Comparison of ENCODE assay signal across 24 cellular contexts in genomic region chr3:129065727-129066087, GRCh38. TPM values are rescaled to one million over a fixed set of nuclear protein-coding genes. Genes with fewer than 3 reads are reported as not detected.
DNase-seq lines count a peak whose midpoint lies in the region; ATAC-seq and TF ChIP-seq lines count a peak whose summit lies in the region.
"Had no signal": no experiment of that assay in that cellular context is flagged by ENCODE, and none has a peak within 500 bp of the region (broad histone marks: within the 10 kb centered on the region; RNA-seq: fewer than 3 reads in every experiment).

No MANE protein-coding gene starts in this region.

- H3K9ac ChIP-seq in BLaER1 (peak overlapping the region; percentile 68), neural progenitor cell (no peak overlapping the region)
- H3K9ac ChIP-seq in BLaER1 treated with 17β-estradiol and CSF1 and Interleukin-3, amounts not matched to agents 10 nM and 100 nM = peak overlapping the region in 3 of 11 experiments; percentile 5 to 59 (median 9); a peak in 3 of 22 replicates

- TF ChIP-seq CTCF in neural progenitor cell (IDR thresholded peaks at IDR 0.05) (no peak), type B pancreatic cell (conservative IDR thresholded peaks at IDR 0.05) (no peak)

- H3K27me3 Mint-ChIP-seq in neural progenitor cell (ENCODE audit: insufficient read depth, low read depth) (peaks cover 6% of the 10 kb centered on the region), type B pancreatic cell (no peaks in the 10 kb centered on the region)

- no peaks in the 10 kb centered on the region for H3K4me1 Mint-ChIP-seq in neural progenitor cell
- H3K4me1 Mint-ChIP-seq in type B pancreatic cell (ENCODE audit: unreplicated experiment) = peaks cover 5% of the 10 kb centered on the region

- DNase-seq in erythroblast (lab: John Stamatoyannopoulos, UW) = peak; percentile 57 to 74
- no peak for DNase-seq in neural progenitor cell (ENCODE audit: low spot score)
- DNase-seq in type B pancreatic cell (ENCODE audit: extremely low spot score, unreplicated experiment) = no peak
- no peak for DNase-seq in cerebellar nuclear complex (lab: John Stamatoyannopoulos, UW)
- DNase-seq: Calu3, DMS79 treated with DMSO at 0.1 percent for 48 hours, GF-D8, NCI-H1048, NCI-H1417, NCI-H1694 treated with DMSO at 0.1 percent for 48 hours, NCI-H2081, NCI-H226, NCI-H510A, NCI-H69, SIG-M5 had no signal

- ATAC-seq in HG03139 (IDR thresholded peaks at IDR 0.05; ENCODE audit: unreplicated experiment) = no peak
- ATAC-seq: HCT116 had no signal

- H3K9me3 Mint-ChIP-seq in neural progenitor cell = no peaks in the 10 kb centered on the region
- H3K9me3 Mint-ChIP-seq in type B pancreatic cell = no peaks in the 10 kb centered on the region

- peak; percentile 41 for TF ChIP-seq POLR2A in erythroblast (IDR thresholded peaks at IDR 0.05; ENCODE audit: low read length)

- H3K27ac Mint-ChIP-seq in neural progenitor cell (peak overlapping the region; percentile 35), type B pancreatic cell (no peak overlapping the region)

- no peaks in the 10 kb centered on the region for H3K27me3 ChIP-seq in BLaER1
- H3K27me3 ChIP-seq in BLaER1 treated with 17β-estradiol and CSF1 and Interleukin-3, amounts not matched to agents 10 nM and 100 nM = peaks cover 0 to 13% (median 0%) of the 10 kb centered on the region in 11 experiments; a peak in 4 of 22 replicates
- H3K27me3 ChIP-seq in neural progenitor cell = no peaks in the 10 kb centered on the region
- H3K27me3 ChIP-seq: Peyer's patch had no signal

- no peaks in the 10 kb centered on the region for H3K36me3 ChIP-seq in BLaER1
- H3K36me3 ChIP-seq in BLaER1 treated with 17β-estradiol and CSF1 and Interleukin-3, amounts not matched to agents 10 nM and 100 nM = no peaks in the 10 kb centered on the region
- H3K36me3 ChIP-seq in neural progenitor cell = no peaks in the 10 kb centered on the region
- H3K36me3 ChIP-seq: Peyer's patch had no signal

- H3F3A ChIP-seq in neural progenitor cell (ENCODE audit: low read depth) = no peaks in the 10 kb centered on the region

- H4K20me1 ChIP-seq in BLaER1 = no peaks in the 10 kb centered on the region
- H4K20me1 ChIP-seq in BLaER1 treated with 17β-estradiol and CSF1 and Interleukin-3, amounts not matched to agents 10 nM and 100 nM = no peaks in the 10 kb centered on the region
- no peaks in the 10 kb centered on the region for H4K20me1 ChIP-seq in neural progenitor cell (ENCODE audit: low read depth)

- H2AFZ ChIP-seq in neural progenitor cell (replicated peaks) = no peak overlapping the region

- H3K36me3 Mint-ChIP-seq in neural progenitor cell (no peaks in the 10 kb centered on the region), type B pancreatic cell (no peaks in the 10 kb centered on the region)

- H3K4me1 ChIP-seq in BLaER1 (peaks cover 100% of the 10 kb centered on the region), neural progenitor cell (no peaks in the 10 kb centered on the region)
- peaks cover 39 to 100% (median 93%) of the 10 kb centered on the region in 10 experiments for H3K4me1 ChIP-seq in BLaER1 treated with 17β-estradiol and CSF1 and Interleukin-3, amounts not matched to agents 10 nM and 100 nM

- H3K4me3 Mint-ChIP-seq in neural progenitor cell (no peak overlapping the region), type B pancreatic cell (no peak overlapping the region)

- no peaks in the 10 kb centered on the region for H3K79me2 ChIP-seq in neural progenitor cell (ENCODE audit: low read depth)

- H3K9me3 ChIP-seq in BLaER1 (peaks cover 8% of the 10 kb centered on the region; the same call in 1 of the 2 replicates), neural progenitor cell (ENCODE audit: low read depth) (no peaks in the 10 kb centered on the region)
- H3K9me3 ChIP-seq in BLaER1 treated with 17β-estradiol and CSF1 and Interleukin-3, amounts not matched to agents 10 nM and 100 nM (replicated peaks in 1 of 11) = peaks cover 0 to 16% (median 12%) of the 10 kb centered on the region in 11 experiments; a peak in 16 of 22 replicates
- H3K9me3 ChIP-seq: Peyer's patch had no signal

- peak overlapping the region; percentile 97 for H3K4me2 ChIP-seq in BLaER1
- peak overlapping the region in 10 of 11 experiments; percentile 10 to 99 (median 78); a peak in 18 of 22 replicates for H3K4me2 ChIP-seq in BLaER1 treated with 17β-estradiol and CSF1 and Interleukin-3, amounts not matched to agents 10 nM and 100 nM
- H3K4me2 ChIP-seq in neural progenitor cell = no peak overlapping the region

- peak overlapping the region; percentile 70 for H3K27ac ChIP-seq in BLaER1
- peak overlapping the region in 2 of 11 experiments; percentile 7 to 48; a peak in 1 of 22 replicates for H3K27ac ChIP-seq in BLaER1 treated with 17β-estradiol and CSF1 and Interleukin-3, amounts not matched to agents 10 nM and 100 nM
- no peak overlapping the region for H3K27ac ChIP-seq in neural progenitor cell
- H3K27ac ChIP-seq: SK-N-MC had no signal

- H3K4me3 ChIP-seq in BLaER1 (no peak overlapping the region), neural progenitor cell (no peak overlapping the region)
- no peak overlapping the region for H3K4me3 ChIP-seq in BLaER1 treated with 17β-estradiol and CSF1 and Interleukin-3, amounts not matched to agents 10 nM and 100 nM
- H3K4me3 ChIP-seq: Peyer's patch, SK-N-MC had no signal

RNA-seq across cellular contexts. Expression of gene GP9, which starts 5.1 kb away (rescaled TPM):
- total RNA-seq in neural progenitor cell (ENCODE audit: low replicate concordance) (not detected in 2 replicates), type B pancreatic cell (ENCODE audit: low replicate concordance) (not detected in 2 replicates)
- total RNA-seq: A673, Calu3, H4, HT-29, Peyer's patch had no signal

RNA-seq across cellular contexts. Expression of gene RAB43, which starts 55.9 kb away (rescaled TPM):
- 0.36 and 9.0 TPM in 2 replicates for total RNA-seq in neural progenitor cell (ENCODE audit: low replicate concordance)
- 16.2 and 21.1 TPM in 2 replicates for total RNA-seq in type B pancreatic cell (ENCODE audit: low replicate concordance)

Comparison
In these comparisons a context has a peak if more than half of its experiments do, and no peak if none do; other contexts are left out.
1. DNase-seq: peak in erythroblast (2 of 2); none in neural progenitor cell (single experiment), type B pancreatic cell (single experiment) and cerebellar nuclear complex (0 of 2).